Comparison of ENCODE assay signal across 11 cellular contexts in genomic region chr11:101582242-101583052, GRCh38. TPM values are rescaled to one million over a fixed set of nuclear protein-coding genes. Genes with fewer than 3 reads are reported as not detected.
DNase-seq lines count a peak whose midpoint lies in the region; ATAC-seq and TF ChIP-seq lines count a peak whose summit lies in the region.
"Had no signal": no experiment of that assay in that cellular context is flagged by ENCODE, and none has a peak within 500 bp of the region (broad histone marks: within the 10 kb centered on the region; RNA-seq: fewer than 3 reads in every experiment).

No MANE protein-coding gene starts in this region.

- H3K27me3 ChIP-seq in cardiac muscle cell, result peaks cover 57% of the 10 kb centered on the region
- H3K27me3 ChIP-seq in osteoblast (ENCODE audit: insufficient read depth, low read length), result peaks cover 35% of the 10 kb centered on the region
- H3K27me3 ChIP-seq: BLaER1 treated with 17β-estradiol and CSF1 and Interleukin-3, amounts not matched to agents 10 nM and 100 nM; SJCRH30 had no signal

- H3K4me3 ChIP-seq in cardiac muscle cell, result peak overlapping the region; percentile 38
- H3K4me3 ChIP-seq in osteoblast (ENCODE audit: insufficient read depth, low read length), result peak overlapping the region; percentile 62
- H3K4me3 ChIP-seq: BLaER1 treated with 17β-estradiol and CSF1 and Interleukin-3, amounts not matched to agents 10 nM and 100 nM; SJCRH30 had no signal

- H3K36me3 ChIP-seq in cardiac muscle cell, result no peaks in the 10 kb centered on the region
- H3K36me3 ChIP-seq in osteoblast (ENCODE audit: insufficient read depth, low read length), result no peaks in the 10 kb centered on the region
- H3K36me3 ChIP-seq: BLaER1 treated with 17β-estradiol and CSF1 and Interleukin-3, amounts not matched to agents 10 nM and 100 nM; SJCRH30 had no signal

- H2AFZ ChIP-seq in osteoblast (ENCODE audit: low read length), result no peak overlapping the region

- H3K4me1 ChIP-seq in cardiac muscle cell (ENCODE audit: low read depth), result no peaks in the 10 kb centered on the region
- H3K4me1 ChIP-seq in osteoblast (ENCODE audit: insufficient read depth, low read length), result no peaks in the 10 kb centered on the region
- H3K4me1 ChIP-seq: BLaER1 treated with 17β-estradiol and CSF1 and Interleukin-3, amounts not matched to agents 10 nM and 100 nM; SJCRH30 had no signal

- H3K79me2 ChIP-seq in osteoblast (ENCODE audit: insufficient read depth, low read length), result no peaks in the 10 kb centered on the region

- H3K4me2 ChIP-seq in osteoblast (ENCODE audit: insufficient read depth, low read length), result peak overlapping the region; percentile 70
- H3K4me2 ChIP-seq: BLaER1 treated with 17β-estradiol and CSF1 and Interleukin-3, amounts not matched to agents 10 nM and 100 nM had no signal

- H3K27ac ChIP-seq in cardiac muscle cell (no peak overlapping the region), osteoblast (ENCODE audit: low read depth, low read length) (no peak overlapping the region)
- H3K27ac ChIP-seq: BLaER1 treated with 17β-estradiol and CSF1 and Interleukin-3, amounts not matched to agents 10 nM and 100 nM; SJCRH30 had no signal

- ATAC-seq in Right ventricle myocardium inferior (peak; percentile 26), GM18909 (IDR thresholded peaks at IDR 0.05; ENCODE audit: poor library complexity, unreplicated experiment) (no peak), GM19467 (IDR thresholded peaks at IDR 0.05; ENCODE audit: unreplicated experiment) (no peak), GM18868 (IDR thresholded peaks at IDR 0.05; ENCODE audit: unreplicated experiment) (no peak)

- TF ChIP-seq CTCF in cardiac muscle cell (IDR thresholded peaks at IDR 0.05; ENCODE audit: low read depth, low read length) (no peak), osteoblast (IDR thresholded peaks at IDR 0.05; ENCODE audit: extremely low read depth, low read depth, low read length) (no peak)

- intact Hi-C loops in Right ventricle myocardium inferior (cut with DNase I), result no loop called here
- intact Hi-C loops in cardiac septum (cut with DNase I), result no loop called here

- H3K9me3 ChIP-seq in cardiac muscle cell (ENCODE audit: low read depth) (no peaks in the 10 kb centered on the region), osteoblast (ENCODE audit: low read depth, low read length) (no peaks in the 10 kb centered on the region)
- H3K9me3 ChIP-seq: SJCRH30 had no signal

- DNase-seq in Right ventricle myocardium inferior (ENCODE audit: missing footprints) (no peak), cardiac septum (ENCODE audit: low spot score) (no peak), cardiac muscle cell (ENCODE audit: low read depth in 1 of 2, low spot score in 1 of 2) (peak in 1 of 2 donors; percentile 14), osteoblast (ENCODE audit: insufficient read length, low spot score, missing footprints) (peak; percentile 71)
- no peak for DNase-seq in activated effector memory CD4-positive, alpha-beta T cell treated with anti-CD3 and anti-CD28 coated beads, Interleukin-2, amount 50 U/mL, for 16 hours
- DNase-seq: NCI-H1694, SJCRH30 had no signal

- H4K20me1 ChIP-seq in osteoblast (ENCODE audit: insufficient read depth, low read length), result no peaks in the 10 kb centered on the region
- H4K20me1 ChIP-seq: BLaER1 treated with 17β-estradiol and CSF1 and Interleukin-3, amounts not matched to agents 10 nM and 100 nM had no signal

RNA-seq across cellular contexts. Expression of gene TRPC6, which starts 1.4 kb away (rescaled TPM):
- total RNA-seq in Right ventricle myocardium inferior, result 0.19 TPM
- 0.78 TPM for total RNA-seq in cardiac septum
- total RNA-seq in cardiac muscle cell, result 0.07 TPM in 1 of 2 replicates, not detected in the other
- not detected in 2 replicates for polyA plus RNA-seq in cardiac muscle cell
- under 0.01 and 0.36 TPM in 2 replicates for total RNA-seq in osteoblast
- total RNA-seq: SJCRH30 had no signal
